In the genomic region with DNA sequence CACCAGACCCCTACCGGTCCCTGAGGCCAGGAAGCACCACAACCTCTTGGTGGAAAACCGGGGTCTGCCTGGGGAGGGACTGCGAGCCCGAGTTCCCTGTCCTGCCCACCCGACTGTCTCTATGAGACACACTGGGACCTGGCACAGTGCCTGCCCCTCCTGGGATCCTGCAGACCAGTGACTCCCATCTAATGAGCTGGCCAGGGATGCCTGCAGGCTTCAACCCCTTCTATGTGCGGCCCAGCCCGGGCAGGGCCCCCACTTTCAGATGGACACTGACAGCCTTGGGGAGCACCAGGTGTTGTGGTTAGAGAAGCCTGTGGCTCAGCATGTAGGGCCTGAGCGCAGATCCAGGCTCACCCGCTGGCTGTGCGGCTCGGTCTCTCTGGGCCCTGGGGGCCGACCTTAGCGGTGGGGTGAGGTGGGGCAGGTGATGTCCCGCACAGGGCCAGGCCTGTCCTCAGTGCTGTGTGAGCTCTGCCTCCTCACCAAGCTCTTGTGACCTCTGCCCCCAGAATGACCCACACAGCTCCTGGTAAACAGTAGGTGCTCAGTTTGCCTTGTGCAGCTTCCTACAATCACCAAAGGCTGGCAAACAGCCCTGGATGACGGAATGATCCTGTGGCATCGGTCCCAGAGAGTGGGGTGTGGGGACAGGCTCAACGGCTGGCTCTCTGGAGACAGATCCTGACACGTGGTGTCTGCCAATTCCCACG, we compare ENCODE assay signal across 12 cellular contexts. TPM values are rescaled to one million over a fixed set of nuclear protein-coding genes. Genes with fewer than 3 reads are reported as not detected.
DNase-seq lines count a peak whose midpoint lies in the region; ATAC-seq and TF ChIP-seq lines count a peak whose summit lies in the region.
"Had no signal": no experiment of that assay in that cellular context is flagged by ENCODE, and none has a peak within 500 bp of the region (broad histone marks: within the 10 kb centered on the region; RNA-seq: fewer than 3 reads in every experiment).

No MANE protein-coding gene starts in this region.

- H3K36me3 ChIP-seq in left ventricle myocardium inferior, result peaks cover 80% of the 10 kb centered on the region
- peaks cover 0 to 41% of the 10 kb centered on the region in 2 donors for H3K36me3 ChIP-seq in vagina

- H3K4me1 ChIP-seq in left ventricle myocardium inferior (peaks cover 9% of the 10 kb centered on the region), vagina (no peaks in the 10 kb centered on the region)

- ATAC-seq in left cardiac atrium, result peak; percentile 60 to 67
- peak; percentile 94 for ATAC-seq in left lobe of liver
- no peak for ATAC-seq in GM21447 (IDR thresholded peaks at IDR 0.05; ENCODE audit: unreplicated experiment)

- DNase-seq in left cardiac atrium, result no peak
- no peak for DNase-seq in left ventricle myocardium inferior
- DNase-seq in cerebellar cortex (ENCODE audit: low spot score), result peak; percentile 81
- peak; percentile 97 for DNase-seq in left lobe of liver (ENCODE audit: low spot score)
- no peak for DNase-seq in NCI-H2029 treated with DMSO at 0.1 percent for 48 hours (lab: John Stamatoyannopoulos, UW)
- DNase-seq in vagina (ENCODE audit: extremely low spot score in 2 of 2), result no peak
- no peak for DNase-seq in activated CD4-positive, alpha-beta T cell treated with anti-CD3 and anti-CD28 coated beads for 48 hours
- DNase-seq: dermis blood vessel endothelial cell, DMS79, NCI-H1092, NCI-H524 treated with DMSO at 0.1 percent for 48 hours had no signal

- H3K4me3 ChIP-seq in left ventricle myocardium inferior, result no peak overlapping the region
- H3K4me3 ChIP-seq in vagina, result no peak overlapping the region

- H3K9me3 ChIP-seq in left ventricle myocardium inferior (replicated peaks) (no peaks in the 10 kb centered on the region), vagina (no peaks in the 10 kb centered on the region)

- intact Hi-C loops in left cardiac atrium (cut with DNase I) (no loop called here), left ventricle myocardium inferior (cut with micrococcal nuclease) (no loop called here), vagina (cut with DNase I) (no loop called here)

- no peaks in the 10 kb centered on the region for H3K27me3 ChIP-seq in left ventricle myocardium inferior (ENCODE audit: low read depth)
- H3K27me3 ChIP-seq in vagina, result no peaks in the 10 kb centered on the region

- H3K27ac ChIP-seq in left ventricle myocardium inferior (replicated peaks) (no peak overlapping the region), vagina (no peak overlapping the region)

- TF ChIP-seq POLR2A in vagina (IDR thresholded peaks at IDR 0.05), result no peak

- TF ChIP-seq CTCF in left ventricle myocardium inferior (IDR thresholded peaks at IDR 0.05; ENCODE audit: borderline replicate concordance) (no peak), vagina (IDR thresholded peaks at IDR 0.05) (no peak)

RNA-seq across cellular contexts. Expression of a gene that starts 17.9 kb away (rescaled TPM):
- 10 to 100 TPM; 12.5 to 12.9 TPM for total RNA-seq in left cardiac atrium
- total RNA-seq in left ventricle myocardium inferior, result 14.5 TPM
- 12.5 TPM for total RNA-seq in left lobe of liver
- total RNA-seq in vagina, result 36.3 TPM

RNA-seq across cellular contexts. Expression of a gene that starts 37.8 kb away (rescaled TPM):
- 1 to 10 TPM; 2.3 to 3.7 TPM for total RNA-seq in left cardiac atrium
- total RNA-seq in left ventricle myocardium inferior, result 2.3 TPM
- total RNA-seq in left lobe of liver, result 4.4 TPM
- total RNA-seq in vagina, result 1.7 TPM

RNA-seq across cellular contexts. Expression of a gene that starts 55.8 kb away (rescaled TPM):
- total RNA-seq in left cardiac atrium, result 10 to 100 TPM; 36.6 to 44.3 TPM
- total RNA-seq in left ventricle myocardium inferior, result 31.6 TPM
- total RNA-seq in left lobe of liver, result 7.5 TPM
- total RNA-seq in vagina, result 24.1 TPM

RNA-seq across cellular contexts. Expression of a gene that starts 59.2 kb away (rescaled TPM):
- 1 to 10 TPM; 1.5 to 1.6 TPM for total RNA-seq in left cardiac atrium
- total RNA-seq in left ventricle myocardium inferior, result 1.6 TPM
- 0.75 TPM for total RNA-seq in left lobe of liver
- 0.25 TPM for total RNA-seq in vagina

Comparison
In these comparisons a context has a peak if more than half of its experiments do, and no peak if none do; other contexts are left out.
1. DNase-seq: peak in cerebellar cortex (single experiment) and left lobe of liver (single experiment); none in left cardiac atrium (single experiment), left ventricle myocardium inferior (single experiment), NCI-H2029 treated with DMSO at 0.1 percent for 48 hours (single experiment), vagina (0 of 2) and activated CD4-positive, alpha-beta T cell treated with anti-CD3 and anti-CD28 coated beads for 48 hours (single experiment).